24 cellular contexts compared by ENCODE assay signal in the genomic region with DNA sequence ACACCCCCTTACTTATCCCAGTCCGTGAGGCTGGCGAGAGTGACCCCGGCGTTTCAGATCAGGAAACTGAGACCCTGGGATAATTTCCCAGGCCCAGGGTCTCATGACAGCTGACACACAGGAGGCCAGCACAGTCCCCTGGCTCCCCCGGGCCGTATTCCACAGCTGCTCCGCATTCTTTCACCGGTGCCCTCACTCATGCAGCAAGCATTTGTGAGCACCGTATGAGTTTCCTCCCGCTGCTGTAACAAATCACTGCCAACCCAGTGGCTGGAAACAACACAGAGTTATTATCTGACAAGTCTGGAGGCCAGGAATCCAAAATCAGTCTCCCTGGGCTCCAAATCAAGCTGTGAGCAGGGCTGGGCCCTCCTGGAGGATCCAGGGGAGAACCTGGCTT.
"Had no signal": no experiment of that assay in that cellular context is flagged by ENCODE, and none has a peak within 500 bp of the region (broad histone marks: within the 10 kb centered on the region; RNA-seq: fewer than 3 reads in every experiment).

No MANE protein-coding gene starts in this region.

- H3K36me3 ChIP-seq: left lung, neutrophil, pancreas, prostate gland, spleen, tibial nerve had no signal

- H3K4me3 ChIP-seq: left lung, lung, pancreas, prostate gland, spleen, tibial nerve had no signal

- H3K27ac ChIP-seq: foreskin keratinocyte, left lung, neutrophil, pancreas, spleen, tibial nerve, VCaP had no signal

- H3K36me3 Mint-ChIP-seq: naive B cell had no signal

- ATAC-seq: esophagus mucosa, foreskin keratinocyte, left lung, pancreas had no signal

- DNase-seq: activated CD4-positive, alpha-beta T cell treated with anti-CD3 and anti-CD28 coated beads for 4 hours; activated CD4-positive, alpha-beta T cell treated with anti-CD3 and anti-CD28 coated beads, Interleukin-2, amount 50 U/mL, for 48 hours; activated CD8-positive, alpha-beta memory T cell treated with anti-CD3 and anti-CD28 coated beads for 24 hours; activated gamma-delta T cell; activated naive CD4-positive, alpha-beta T cell treated with anti-CD3 and anti-CD28 coated beads, Interleukin-2, amount 50 U/mL, for 16 hours; amniotic stem cell; central memory CD4-positive, alpha-beta T cell; endodermal cell; foreskin keratinocyte; left lung; naive B cell; nephron progenitor cell; pancreas; retina; spleen; stimulated activated naive CD4-positive, alpha-beta T cell treated with Interleukin-2 at 50 U/mL for 16 hours had no signal

- H3K27me3 ChIP-seq: foreskin keratinocyte, pancreas, tibial nerve had no signal

- H3K9me3 Mint-ChIP-seq: activated T-helper 1 cell treated with anti-CD3 and anti-CD28 coated beads, Interleukin-12 subunit alpha, Interleukin-12 subunit beta, Interleukin-2, Interleukin-4 antibody, amounts not matched to agents 30 ng/mL and 10 ng/mL and 1 ng/mL, durations not matched to agents 14 hours and 24 hours and 36 hours; dendritic cell treated with granulocyte-macrophage colony-stimulating factor and Interleukin-4, amounts not matched to agents 40 ng/mL and 50 ng/mL, for 4 days; endodermal cell; naive B cell; nephron progenitor cell had no signal

- H3K4me3 Mint-ChIP-seq: activated T-helper 1 cell treated with anti-CD3 and anti-CD28 coated beads, Interleukin-12 subunit alpha, Interleukin-12 subunit beta, Interleukin-2, Interleukin-4 antibody, amounts not matched to agents 30 ng/mL and 10 ng/mL and 1 ng/mL, durations not matched to agents 14 hours and 24 hours and 36 hours; dendritic cell treated with granulocyte-macrophage colony-stimulating factor and Interleukin-4, amounts not matched to agents 40 ng/mL and 50 ng/mL, for 4 days; endodermal cell; nephron progenitor cell had no signal

- H3K9me3 ChIP-seq: left lung, neutrophil, pancreas, prostate gland, spleen, tibial nerve had no signal
